In genomic region chr2:216073773-216074172, GRCh38 we compare ENCODE assay signal across 17 cellular contexts. TPM values are rescaled to one million over a fixed set of nuclear protein-coding genes. Genes with fewer than 3 reads are reported as not detected.
A peak's percentile ranks its signal among the peaks of the same experiment; 100 is the strongest.
DNase-seq lines count a peak whose midpoint lies in the region; ATAC-seq, FAIRE-seq and TF ChIP-seq lines count a peak whose summit lies in the region.
"Had no signal": no experiment of that assay in that cellular context is flagged by ENCODE, and none has a peak within 500 bp of the region (broad histone marks: within the 10 kb centered on the region; RNA-seq: fewer than 3 reads in every experiment).

No MANE protein-coding gene starts in this region.

- H3K4me3 ChIP-seq in subcutaneous abdominal adipose tissue (ENCODE audit: low read depth in 1 of 5, low read length in 5 of 5), result no peak overlapping the region
- H3K4me3 ChIP-seq: Peyer's patch had no signal

- peak overlapping the region; percentile 81 for H3K27ac ChIP-seq in subcutaneous abdominal adipose tissue (ENCODE audit: low read depth, low read length)
- H3K27ac ChIP-seq: Peyer's patch had no signal

- no peaks in the 10 kb centered on the region for H3K27me3 Mint-ChIP-seq in activated T-cell treated with anti-CD3 and anti-CD28 coated beads, Interleukin-2, amount 50 U/mL, for 72 hours (ENCODE audit: low read depth)
- no peaks in the 10 kb centered on the region for H3K27me3 Mint-ChIP-seq in activated naive CD8-positive, alpha-beta T cell treated with anti-CD3 and anti-CD28 coated beads for 36 hours

- no peak for DNase-seq in activated T-cell treated with anti-CD3 and anti-CD28 coated beads, Interleukin-2, amount 50 U/mL, for 72 hours
- no peak for DNase-seq in activated T-cell treated with anti-CD3 and anti-CD28 coated beads, Interleukin-2, amount 50 U/mL, for 48 hours
- DNase-seq in GM12891 (ENCODE audit: insufficient read length, low spot score) (no peak), GM19240 (ENCODE audit: insufficient read length, low spot score) (no peak)
- no peak for DNase-seq in activated naive CD8-positive, alpha-beta T cell treated with anti-CD3 and anti-CD28 coated beads for 36 hours
- DNase-seq: BE2C, Kasumi-1, NCI-H1105 treated with DMSO at 0.1 percent for 48 hours, NCI-H1930, NCI-H2171, NCI-H510A, NCI-H82, Peyer's patch, Right ventricle myocardium superior had no signal

- H3K36me3 ChIP-seq in subcutaneous abdominal adipose tissue (ENCODE audit: control insufficient read depth in 5 of 5, insufficient read depth in 5 of 5, low read length in 5 of 5), result peaks cover 0 to 14% (median 6%) of the 10 kb centered on the region in 5 donors

- no peaks in the 10 kb centered on the region for H3K9me3 ChIP-seq in subcutaneous abdominal adipose tissue (ENCODE audit: control insufficient read depth in 5 of 5, low read length in 5 of 5)
- H3K9me3 ChIP-seq: BE2C, Peyer's patch had no signal

- no peak overlapping the region for H3K9ac ChIP-seq in subcutaneous abdominal adipose tissue (ENCODE audit: low read length in 5 of 5)

- H3K4me3 Mint-ChIP-seq in activated T-cell treated with anti-CD3 and anti-CD28 coated beads, Interleukin-2, amount 50 U/mL, for 72 hours, result no peak overlapping the region
- no peak overlapping the region for H3K4me3 Mint-ChIP-seq in activated naive CD8-positive, alpha-beta T cell treated with anti-CD3 and anti-CD28 coated beads for 36 hours

- H3K36me3 Mint-ChIP-seq in activated T-cell treated with anti-CD3 and anti-CD28 coated beads, Interleukin-2, amount 50 U/mL, for 72 hours (ENCODE audit: insufficient read depth in 2 of 2), result peaks cover 0 to 1% of the 10 kb centered on the region in 2 donors
- peaks cover 12% of the 10 kb centered on the region for H3K36me3 Mint-ChIP-seq in activated naive CD8-positive, alpha-beta T cell treated with anti-CD3 and anti-CD28 coated beads for 36 hours

- H3K27ac Mint-ChIP-seq in activated T-cell treated with anti-CD3 and anti-CD28 coated beads, Interleukin-2, amount 50 U/mL, for 72 hours, result peak overlapping the region; percentile 7
- H3K27ac Mint-ChIP-seq in activated naive CD8-positive, alpha-beta T cell treated with anti-CD3 and anti-CD28 coated beads for 36 hours, result peak overlapping the region; percentile 74

- peak; percentile 75 for FAIRE-seq in GM12891 (lab: Jason Lieb, UNC)
- FAIRE-seq: H54 had no signal

- H3K4me1 ChIP-seq in subcutaneous abdominal adipose tissue (ENCODE audit: control insufficient read depth in 5 of 5, insufficient read depth in 5 of 5, low read length in 5 of 5), result peaks cover 3 to 73% (median 31%) of the 10 kb centered on the region in 5 donors

- H3K9me3 Mint-ChIP-seq in activated T-cell treated with anti-CD3 and anti-CD28 coated beads, Interleukin-2, amount 50 U/mL, for 72 hours, result no peaks in the 10 kb centered on the region
- H3K9me3 Mint-ChIP-seq in activated naive CD8-positive, alpha-beta T cell treated with anti-CD3 and anti-CD28 coated beads for 36 hours, result no peaks in the 10 kb centered on the region

- TF ChIP-seq POLR2A in GM12891 (IDR thresholded peaks at IDR 0.05; ENCODE audit: low read depth, low read length), result no peak

- no peaks in the 10 kb centered on the region for H3K27me3 ChIP-seq in subcutaneous abdominal adipose tissue (ENCODE audit: control insufficient read depth in 5 of 5, insufficient read depth in 4 of 5, low read length in 5 of 5)
- H3K27me3 ChIP-seq: BE2C, Peyer's patch had no signal

- H3K4me1 Mint-ChIP-seq in activated T-cell treated with anti-CD3 and anti-CD28 coated beads, Interleukin-2, amount 50 U/mL, for 72 hours (ENCODE audit: low read depth), result peaks cover 34% of the 10 kb centered on the region
- peaks cover 33% of the 10 kb centered on the region for H3K4me1 Mint-ChIP-seq in activated naive CD8-positive, alpha-beta T cell treated with anti-CD3 and anti-CD28 coated beads for 36 hours

- ATAC-seq in activated T-cell treated with anti-CD3 and anti-CD28 coated beads, Interleukin-2, amount 50 U/mL, for 72 hours (replicated peaks in 1 of 2), result peak; percentile 58 to 77
- no peak for ATAC-seq in GM21576 (IDR thresholded peaks at IDR 0.05; ENCODE audit: unreplicated experiment)

TF ChIP-seq in GM12891, 5 proteins besides CTCF, POLR2A, EP300 and RAD21:
- TF ChIP-seq POU2F2 (IDR thresholded peaks at IDR 0.05; ENCODE audit: low read depth, low read length), result no peak

RNA-seq across cellular contexts. Expression of gene PECR, which starts 7.8 kb away (rescaled TPM):
- 10 to 100 TPM; 28.4 to 29.7 TPM for total RNA-seq in activated T-cell treated with anti-CD3 and anti-CD28 coated beads, Interleukin-2, amount 50 U/mL, for 72 hours
- 18.7 TPM for polyA plus RNA-seq in GM12891 (2012; ENCODE audit: low read depth, missing spikeins)
- total RNA-seq in activated naive CD8-positive, alpha-beta T cell treated with anti-CD3 and anti-CD28 coated beads for 36 hours, result 10 to 100 TPM; 15.3 to 16.2 TPM

RNA-seq across cellular contexts. Expression of gene TMEM169, which starts 7.9 kb away (rescaled TPM):
- 1 to 10 TPM; 1.6 TPM for total RNA-seq in activated T-cell treated with anti-CD3 and anti-CD28 coated beads, Interleukin-2, amount 50 U/mL, for 72 hours
- polyA plus RNA-seq in GM12891 (2012; ENCODE audit: low read depth, missing spikeins), result 0.32 TPM
- under 1 TPM; 0.40 to 0.41 TPM for total RNA-seq in activated naive CD8-positive, alpha-beta T cell treated with anti-CD3 and anti-CD28 coated beads for 36 hours

RNA-seq across cellular contexts. Expression of gene XRCC5, which starts 35.4 kb away (rescaled TPM):
- total RNA-seq in activated T-cell treated with anti-CD3 and anti-CD28 coated beads, Interleukin-2, amount 50 U/mL, for 72 hours, result 100 to 1,000 TPM; 300 to 324 TPM
- 218 TPM for polyA plus RNA-seq in GM12891 (2012; ENCODE audit: low read depth, missing spikeins)
- total RNA-seq in activated naive CD8-positive, alpha-beta T cell treated with anti-CD3 and anti-CD28 coated beads for 36 hours, result 100 to 1,000 TPM; 585 to 614 TPM
